ENCODE assay signal across 15 cellular contexts in the genomic region with DNA sequence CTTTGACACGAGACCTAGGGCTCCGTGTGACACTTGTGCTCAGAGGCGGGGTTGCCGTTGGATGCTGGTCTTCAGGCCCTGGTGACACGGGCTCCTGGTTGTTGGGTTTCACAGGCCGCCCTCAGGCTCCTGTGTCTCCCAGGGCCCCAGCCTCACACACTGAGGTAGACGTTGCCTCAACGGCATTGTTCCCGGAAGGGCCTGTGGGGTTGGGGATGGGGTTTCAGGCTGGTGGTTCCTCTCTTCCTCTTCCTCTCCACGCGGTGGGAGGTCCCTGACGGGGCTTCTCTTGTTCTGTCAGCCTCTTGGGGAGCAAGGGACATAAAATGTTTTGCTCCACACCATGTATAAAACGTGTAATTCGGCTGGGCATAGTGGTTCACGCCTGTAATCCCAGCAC.
"Had no signal": no experiment of that assay in that cellular context is flagged by ENCODE, and none has a peak within 500 bp of the region (broad histone marks: within the 10 kb centered on the region; RNA-seq: fewer than 3 reads in every experiment).

No MANE protein-coding gene starts in this region.

- H3K9ac ChIP-seq: parathyroid adenoma had no signal

- DNase-seq: activated CD4-positive, alpha-beta T cell treated with anti-CD3 and anti-CD28 coated beads for 36 hours; activated gamma-delta T cell; activated naive CD8-positive, alpha-beta T cell treated with anti-CD3 and anti-CD28 coated beads, Interleukin-2, amount 10 ng/mL, durations not matched to agents 7 days and 5 days; activated T-cell treated with anti-CD3 and anti-CD28 coated beads, Interleukin-2, amount 50 U/mL, for 4 hours; foreskin keratinocyte; left ventricle myocardium inferior; retina; stimulated activated CD4-positive, alpha-beta T cell treated with anti-CD3 and anti-CD28 coated beads, Interleukin-4, amount 100 ng/mL, for 24 hours; stomach; T-cell; T1000; transverse colon had no signal

- H3K4me1 ChIP-seq: foreskin keratinocyte, left ventricle myocardium inferior, parathyroid adenoma, stomach had no signal

- ATAC-seq: activated CD4-positive, alpha-beta T cell treated with anti-CD3 and anti-CD28 coated beads for 36 hours; activated T-cell treated with anti-CD3 and anti-CD28 coated beads, Interleukin-2, amount 50 U/mL, for 4 hours; foreskin keratinocyte; T-cell had no signal

- H3K27me3 ChIP-seq: foreskin keratinocyte, stomach, transverse colon had no signal

- H3K4me3 ChIP-seq: left ventricle myocardium inferior, SK-N-MC, stomach, transverse colon had no signal

- H3K27ac ChIP-seq: foreskin keratinocyte, left ventricle myocardium inferior, parathyroid adenoma, SK-N-MC, stomach, transverse colon, VCaP had no signal

- H3K9me3 ChIP-seq: left ventricle myocardium inferior, stomach, transverse colon had no signal
